Comparison of ENCODE assay signal across 1 cellular context in the genomic region with DNA sequence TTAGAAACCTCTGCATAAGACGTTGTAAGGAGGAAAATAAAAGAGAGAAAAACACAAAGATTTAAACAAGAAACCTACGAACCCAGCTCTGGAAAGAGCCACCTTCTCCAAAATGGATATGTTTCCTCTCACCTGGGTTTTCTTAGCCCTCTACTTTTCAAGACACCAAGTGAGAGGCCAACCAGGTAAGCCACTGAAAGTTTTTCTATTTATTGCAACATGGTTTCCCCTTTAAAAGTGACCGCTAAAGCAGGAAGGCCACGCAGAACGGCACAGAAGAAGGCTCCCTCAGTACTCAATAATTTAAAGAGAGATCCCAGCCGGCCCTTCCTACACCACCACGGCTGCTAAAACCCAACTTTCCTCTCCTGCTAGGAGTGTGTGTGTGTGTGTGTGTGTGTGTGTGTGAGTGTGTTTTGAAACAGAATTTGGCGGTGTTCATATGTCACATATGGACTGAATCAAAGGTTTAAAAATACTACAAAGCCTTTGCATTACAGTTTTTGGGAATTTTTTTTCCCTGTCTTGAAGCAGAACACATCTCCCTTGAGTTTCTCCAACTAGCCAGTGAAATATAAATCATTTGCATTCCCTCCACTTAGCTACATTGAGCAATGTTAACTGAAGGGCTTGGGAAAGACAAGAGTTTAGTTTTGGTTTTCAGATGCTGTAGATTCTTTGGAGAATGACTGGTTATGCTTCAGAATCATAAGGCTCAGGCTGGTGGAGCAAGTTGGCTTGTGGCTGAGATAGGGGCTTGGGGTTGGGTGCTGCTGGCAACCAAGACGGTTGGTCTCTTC.
TF ChIP-seq lines count a peak whose summit lies in the region.

No MANE protein-coding gene starts in this region.

TF ChIP-seq in GM12878, 131 proteins besides CTCF, POLR2A, EP300 and RAD21 (continued from another document):
- TF ChIP-seq RB1 (IDR thresholded peaks at IDR 0.05; ENCODE audit: borderline replicate concordance) (no peak), CHD4 (IDR thresholded peaks at IDR 0.05) (no peak), KLF5 (IDR thresholded peaks at IDR 0.05; ENCODE audit: partially characterized antibody) (no peak)
- TF ChIP-seq, protein P1, sequence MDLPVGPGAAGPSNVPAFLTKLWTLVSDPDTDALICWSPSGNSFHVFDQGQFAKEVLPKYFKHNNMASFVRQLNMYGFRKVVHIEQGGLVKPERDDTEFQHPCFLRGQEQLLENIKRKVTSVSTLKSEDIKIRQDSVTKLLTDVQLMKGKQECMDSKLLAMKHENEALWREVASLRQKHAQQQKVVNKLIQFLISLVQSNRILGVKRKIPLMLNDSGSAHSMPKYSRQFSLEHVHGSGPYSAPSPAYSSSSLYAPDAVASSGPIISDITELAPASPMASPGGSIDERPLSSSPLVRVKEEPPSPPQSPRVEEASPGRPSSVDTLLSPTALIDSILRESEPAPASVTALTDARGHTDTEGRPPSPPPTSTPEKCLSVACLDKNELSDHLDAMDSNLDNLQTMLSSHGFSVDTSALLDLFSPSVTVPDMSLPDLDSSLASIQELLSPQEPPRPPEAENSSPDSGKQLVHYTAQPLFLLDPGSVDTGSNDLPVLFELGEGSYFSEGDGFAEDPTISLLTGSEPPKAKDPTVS (IDR thresholded peaks at IDR 0.05; ENCODE audit: low read depth, low read length), result no peak
- TF ChIP-seq, protein P2, sequence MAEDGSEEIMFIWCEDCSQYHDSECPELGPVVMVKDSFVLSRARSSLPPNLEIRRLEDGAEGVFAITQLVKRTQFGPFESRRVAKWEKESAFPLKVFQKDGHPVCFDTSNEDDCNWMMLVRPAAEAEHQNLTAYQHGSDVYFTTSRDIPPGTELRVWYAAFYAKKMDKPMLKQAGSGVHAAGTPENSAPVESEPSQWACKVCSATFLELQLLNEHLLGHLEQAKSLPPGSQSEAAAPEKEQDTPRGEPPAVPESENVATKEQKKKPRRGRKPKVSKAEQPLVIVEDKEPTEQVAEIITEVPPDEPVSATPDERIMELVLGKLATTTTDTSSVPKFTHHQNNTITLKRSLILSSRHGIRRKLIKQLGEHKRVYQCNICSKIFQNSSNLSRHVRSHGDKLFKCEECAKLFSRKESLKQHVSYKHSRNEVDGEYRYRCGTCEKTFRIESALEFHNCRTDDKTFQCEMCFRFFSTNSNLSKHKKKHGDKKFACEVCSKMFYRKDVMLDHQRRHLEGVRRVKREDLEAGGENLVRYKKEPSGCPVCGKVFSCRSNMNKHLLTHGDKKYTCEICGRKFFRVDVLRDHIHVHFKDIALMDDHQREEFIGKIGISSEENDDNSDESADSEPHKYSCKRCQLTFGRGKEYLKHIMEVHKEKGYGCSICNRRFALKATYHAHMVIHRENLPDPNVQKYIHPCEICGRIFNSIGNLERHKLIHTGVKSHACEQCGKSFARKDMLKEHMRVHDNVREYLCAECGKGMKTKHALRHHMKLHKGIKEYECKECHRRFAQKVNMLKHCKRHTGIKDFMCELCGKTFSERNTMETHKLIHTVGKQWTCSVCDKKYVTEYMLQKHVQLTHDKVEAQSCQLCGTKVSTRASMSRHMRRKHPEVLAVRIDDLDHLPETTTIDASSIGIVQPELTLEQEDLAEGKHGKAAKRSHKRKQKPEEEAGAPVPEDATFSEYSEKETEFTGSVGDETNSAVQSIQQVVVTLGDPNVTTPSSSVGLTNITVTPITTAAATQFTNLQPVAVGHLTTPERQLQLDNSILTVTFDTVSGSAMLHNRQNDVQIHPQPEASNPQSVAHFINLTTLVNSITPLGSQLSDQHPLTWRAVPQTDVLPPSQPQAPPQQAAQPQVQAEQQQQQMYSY (CRISPR knock-in tag; IDR thresholded peaks at IDR 0.05), result no peak
- TF ChIP-seq, protein P3, sequence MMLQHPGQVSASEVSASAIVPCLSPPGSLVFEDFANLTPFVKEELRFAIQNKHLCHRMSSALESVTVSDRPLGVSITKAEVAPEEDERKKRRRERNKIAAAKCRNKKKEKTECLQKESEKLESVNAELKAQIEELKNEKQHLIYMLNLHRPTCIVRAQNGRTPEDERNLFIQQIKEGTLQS (IDR thresholded peaks at IDR 0.05; ENCODE audit: borderline replicate concordance, extremely low read depth, low read depth, low read length), result no peak
